In genomic region chr11:121153472-121153871, GRCh38 we compare ENCODE assay signal across 19 cellular contexts. TPM values are rescaled to one million over a fixed set of nuclear protein-coding genes. Genes with fewer than 3 reads are reported as not detected.
DNase-seq lines count a peak whose midpoint lies in the region; ATAC-seq and TF ChIP-seq lines count a peak whose summit lies in the region.
"Had no signal": no experiment of that assay in that cellular context is flagged by ENCODE, and none has a peak within 500 bp of the region (broad histone marks: within the 10 kb centered on the region; RNA-seq: fewer than 3 reads in every experiment).

No MANE protein-coding gene starts in this region.

- DNase-seq in NCI-H1694 (lab: John Stamatoyannopoulos, UW) (peak; percentile 6), WERI-Rb-1 (no peak), chondrocyte (ENCODE audit: low spot score) (no peak), A172 (ENCODE audit: low spot score) (no peak)
- DNase-seq: activated naive CD4-positive, alpha-beta T cell treated with Interleukin-2 at 50 U/mL for 16 hours; activated T-cell treated with anti-CD3 and anti-CD28 coated beads, Interleukin-2, amount 50 U/mL, for 48 hours; amygdala; mammary epithelial cell; MM.1S; NCI-H446; occipital lobe; small intestine; stimulated activated naive B cell treated with anti-CD40 and anti-IgM and Interleukin-4, amounts not matched to agents 10 μg/mL and 1 μg/mL and 100 μg/mL, for 72 hours had no signal

- no peaks in the 10 kb centered on the region for H3K36me3 ChIP-seq in DOHH2 (ENCODE audit: control insufficient read depth, low read length)
- no peaks in the 10 kb centered on the region for H3K36me3 ChIP-seq in WERI-Rb-1
- H3K36me3 ChIP-seq: thoracic aorta had no signal

- no peaks in the 10 kb centered on the region for H3K4me1 Mint-ChIP-seq in chondrocyte (ENCODE audit: low read depth)
- H3K4me1 Mint-ChIP-seq: stimulated activated naive B cell treated with anti-CD40 and anti-IgM and Interleukin-4, amounts not matched to agents 10 μg/mL and 1 μg/mL and 100 μg/mL, for 72 hours had no signal

- H3K36me3 Mint-ChIP-seq in chondrocyte (ENCODE audit: low read depth), result no peaks in the 10 kb centered on the region

- no peaks in the 10 kb centered on the region for H3K27me3 Mint-ChIP-seq in chondrocyte (ENCODE audit: low read depth)

- no peak for ATAC-seq in GM18909 (IDR thresholded peaks at IDR 0.05; ENCODE audit: poor library complexity, unreplicated experiment)
- no peak for ATAC-seq in GM18907 (IDR thresholded peaks at IDR 0.05; ENCODE audit: unreplicated experiment)
- ATAC-seq: stimulated activated naive B cell treated with anti-CD40 and anti-IgM and Interleukin-4, amounts not matched to agents 10 μg/mL and 1 μg/mL and 100 μg/mL, for 72 hours had no signal

- H3K9me2 ChIP-seq in DOHH2 (replicated peaks; ENCODE audit: control insufficient read depth, low read length), result no peaks in the 10 kb centered on the region

- H4K20me1 ChIP-seq in DOHH2 (ENCODE audit: control insufficient read depth, insufficient read depth, low read depth, low read length), result no peaks in the 10 kb centered on the region

- H3K4me3 Mint-ChIP-seq in chondrocyte (ENCODE audit: unreplicated experiment), result no peak overlapping the region
- H3K4me3 Mint-ChIP-seq: dendritic cell treated with granulocyte-macrophage colony-stimulating factor and Interleukin-4, amounts not matched to agents 40 ng/mL and 50 ng/mL, for 4 days; stimulated activated naive B cell treated with anti-CD40 and anti-IgM and Interleukin-4, amounts not matched to agents 10 μg/mL and 1 μg/mL and 100 μg/mL, for 72 hours had no signal

- H3K27me3 ChIP-seq in DOHH2 (ENCODE audit: control insufficient read depth, low read length) (no peaks in the 10 kb centered on the region), WERI-Rb-1 (ENCODE audit: insufficient read depth, low read depth, severe bottlenecking) (no peaks in the 10 kb centered on the region)

- H3K9me3 ChIP-seq in DOHH2 (ENCODE audit: control insufficient read depth, insufficient read depth, low read length), result no peaks in the 10 kb centered on the region
- no peaks in the 10 kb centered on the region for H3K9me3 ChIP-seq in WERI-Rb-1 (ENCODE audit: severe bottlenecking)
- H3K9me3 ChIP-seq: thoracic aorta had no signal

- TF ChIP-seq CTCF in 22Rv1 (IDR thresholded peaks at IDR 0.05) (peak; percentile 24; the same call in 1 of the 2 replicates), DOHH2 (IDR thresholded peaks at IDR 0.05; ENCODE audit: low read depth, low read length, poor library complexity, severe bottlenecking) (peak; percentile 42), WERI-Rb-1 (IDR thresholded peaks at IDR 0.05; ENCODE audit: low read depth, low read length) (0 out of 2 replicates have a peak, but pooled peaks have one; percentile 6), chondrocyte (IDR thresholded peaks at IDR 0.05) (no peak)

- H3K27ac ChIP-seq in 22Rv1 (no peak overlapping the region), DOHH2 (ENCODE audit: low read depth, low read length) (no peak overlapping the region), WERI-Rb-1 (no peak overlapping the region)
- H3K27ac ChIP-seq: thoracic aorta had no signal

- no peak overlapping the region for H3K4me2 ChIP-seq in DOHH2 (ENCODE audit: low read length)

- no peaks in the 10 kb centered on the region for H3F3A ChIP-seq in DOHH2 (ENCODE audit: control insufficient read depth, insufficient read depth)

- H3K9me3 Mint-ChIP-seq in chondrocyte (ENCODE audit: low read depth), result no peaks in the 10 kb centered on the region
- H3K9me3 Mint-ChIP-seq: dendritic cell treated with granulocyte-macrophage colony-stimulating factor and Interleukin-4, amounts not matched to agents 40 ng/mL and 50 ng/mL, for 4 days; stimulated activated naive B cell treated with anti-CD40 and anti-IgM and Interleukin-4, amounts not matched to agents 10 μg/mL and 1 μg/mL and 100 μg/mL, for 72 hours had no signal

- no peak overlapping the region for H3K27ac Mint-ChIP-seq in chondrocyte (ENCODE audit: unreplicated experiment)
- H3K27ac Mint-ChIP-seq: dendritic cell treated with granulocyte-macrophage colony-stimulating factor and Interleukin-4, amounts not matched to agents 40 ng/mL and 50 ng/mL, for 4 days; stimulated activated naive B cell treated with anti-CD40 and anti-IgM and Interleukin-4, amounts not matched to agents 10 μg/mL and 1 μg/mL and 100 μg/mL, for 72 hours had no signal

- H3K79me2 ChIP-seq in DOHH2 (ENCODE audit: control insufficient read depth, low read length), result no peaks in the 10 kb centered on the region

- no peak overlapping the region for H3K4me3 ChIP-seq in DOHH2 (ENCODE audit: low read length)
- H3K4me3 ChIP-seq in WERI-Rb-1 (ENCODE audit: low read depth, low read length), result no peak overlapping the region
- H3K4me3 ChIP-seq: thoracic aorta had no signal

- H3K4me1 ChIP-seq in DOHH2 (ENCODE audit: control insufficient read depth, low read length), result no peaks in the 10 kb centered on the region

RNA-seq across cellular contexts. Expression of gene TECTA, which starts 52.4 kb away (rescaled TPM):
- 0.41 to 1.2 TPM (median 0.75 TPM) in 3 replicates for total RNA-seq in chondrocyte
- total RNA-seq in A172 (2014; rRNA removed; shearing (Covaris generic)), result 0.03 and 0.05 TPM in 2 replicates
